8 cellular contexts compared by ENCODE assay signal in genomic region chrX:109537324-109537665, GRCh38. TPM values are rescaled to one million over a fixed set of nuclear protein-coding genes. Genes with fewer than 3 reads are reported as not detected.
DNase-seq lines count a peak whose midpoint lies in the region; ATAC-seq and TF ChIP-seq lines count a peak whose summit lies in the region.

No MANE protein-coding gene starts in this region.

- peaks cover 13% of the 10 kb centered on the region for H3K4me1 ChIP-seq in CD4-positive, alpha-beta memory T cell (ENCODE audit: insufficient read depth, low read length)
- peaks cover 0 to 16% (median 4%) of the 10 kb centered on the region in 9 donors for H3K4me1 ChIP-seq in heart right ventricle

- no peak for DNase-seq in CD4-positive, alpha-beta memory T cell
- DNase-seq in HPDE6-E6E7 (ENCODE audit: extremely low spot score) (peak; percentile 25), heart right ventricle (no peak), retinal pigment epithelial cell (ENCODE audit: low read depth) (peak; percentile 11), NCI-H1694 treated with DMSO at 0.1 percent for 48 hours (lab: John Stamatoyannopoulos, UW) (no peak), 8988T (no peak)

- no peak for TF ChIP-seq CTCF in heart right ventricle (IDR thresholded peaks at IDR 0.05)
- no peak for TF ChIP-seq CTCF in retinal pigment epithelial cell (conservative IDR thresholded peaks at IDR 0.05; ENCODE audit: low read depth, low read length)

- peaks cover 0 to 11% of the 10 kb centered on the region in 2 donors for H3K36me3 Mint-ChIP-seq in CD4-positive, alpha-beta memory T cell
- no peaks in the 10 kb centered on the region for H3K36me3 Mint-ChIP-seq in activated naive CD4-positive, alpha-beta T cell treated with anti-CD3 and anti-CD28 coated beads, Interleukin-2, amount 50 U/mL, for 24 hours

- no peaks in the 10 kb centered on the region for H3K27me3 ChIP-seq in CD4-positive, alpha-beta memory T cell (ENCODE audit: insufficient read depth, low read length)
- H3K27me3 ChIP-seq in heart right ventricle = peaks cover 0 to 4% (median 0%) of the 10 kb centered on the region in 7 donors

- H3K9me3 Mint-ChIP-seq in CD4-positive, alpha-beta memory T cell = peaks cover 0 to 5% (median 0%) of the 10 kb centered on the region in 8 donors
- H3K9me3 Mint-ChIP-seq in activated naive CD4-positive, alpha-beta T cell treated with anti-CD3 and anti-CD28 coated beads, Interleukin-2, amount 50 U/mL, for 24 hours = no peaks in the 10 kb centered on the region

- CTCF ChIA-PET in CD4-positive, alpha-beta memory T cell (lab: Charles Lee; ENCODE audit: partially characterized antibody) = interaction anchor here (0.6 to 1.0 kb wide), 2 partner anchors 319 to 354 kb away, joined by 3 read pairs; no protein-coding TSS in a partner anchor

- peaks cover 3 to 19% (median 12%) of the 10 kb centered on the region in 4 donors for H3K4me1 Mint-ChIP-seq in CD4-positive, alpha-beta memory T cell
- peaks cover 9% of the 10 kb centered on the region for H3K4me1 Mint-ChIP-seq in activated naive CD4-positive, alpha-beta T cell treated with anti-CD3 and anti-CD28 coated beads, Interleukin-2, amount 50 U/mL, for 24 hours

- WGBS in heart right ventricle, 2 donors = 0% methylated on average over 10 of the region's 10 CpGs

- peak in 7 of 8 donors; percentile 35 to 56 (median 44) for ATAC-seq in heart right ventricle
- ATAC-seq in GM19467 (IDR thresholded peaks at IDR 0.05; ENCODE audit: unreplicated experiment) = no peak

- no peaks in the 10 kb centered on the region for H3K9me3 ChIP-seq in CD4-positive, alpha-beta memory T cell (ENCODE audit: control insufficient read depth in 1 of 2, low read length in 2 of 2)
- H3K9me3 ChIP-seq in heart right ventricle = peaks cover 0 to 4% (median 0%) of the 10 kb centered on the region in 11 donors

- H3K4me3 ChIP-seq in CD4-positive, alpha-beta memory T cell (ENCODE audit: low read length in 2 of 2) = peak overlapping the region; percentile 71 to 78
- H3K4me3 ChIP-seq in heart right ventricle (peak overlapping the region; percentile 23 to 75 (median 62)), retinal pigment epithelial cell (ENCODE audit: low read length) (peak overlapping the region; percentile 71)

- no peaks in the 10 kb centered on the region for H3K36me3 ChIP-seq in CD4-positive, alpha-beta memory T cell (ENCODE audit: insufficient read depth, low read length)
- peaks cover 0 to 2% (median 0%) of the 10 kb centered on the region in 9 donors for H3K36me3 ChIP-seq in heart right ventricle

- H3K27me3 Mint-ChIP-seq in CD4-positive, alpha-beta memory T cell = peaks cover 4 to 5% of the 10 kb centered on the region in 2 donors
- H3K27me3 Mint-ChIP-seq in activated naive CD4-positive, alpha-beta T cell treated with anti-CD3 and anti-CD28 coated beads, Interleukin-2, amount 50 U/mL, for 24 hours = peaks cover 6% of the 10 kb centered on the region

- H3K27ac Mint-ChIP-seq in CD4-positive, alpha-beta memory T cell = peak overlapping the region; percentile 92 to 99 (median 98)
- H3K27ac Mint-ChIP-seq in activated naive CD4-positive, alpha-beta T cell treated with anti-CD3 and anti-CD28 coated beads, Interleukin-2, amount 50 U/mL, for 24 hours = peak overlapping the region; percentile 98

- intact Hi-C loops in CD4-positive, alpha-beta memory T cell (cut with micrococcal nuclease) = loop anchor here (5.0 kb wide), 2 partner anchors 465 to 780 kb away; partner anchors contain the start of genes AMMECR1 and TMEM164
- intact Hi-C loops in heart right ventricle (cut with DNase I) = loop anchor here in 1 of 10 donors (5.0 kb wide), 2 partner anchors 85 to 320 kb away; no protein-coding TSS in a partner anchor

- POLR2A ChIA-PET in CD4-positive, alpha-beta memory T cell (lab: Charles Lee; ENCODE audit: partially characterized antibody) = interaction anchor here (0.7 kb wide), 1 partner anchor 781 kb away, joined by 3 read pairs; the partner anchor contains the start of gene AMMECR1

- peak overlapping the region; percentile 87 to 98 (median 95) for H3K4me3 Mint-ChIP-seq in CD4-positive, alpha-beta memory T cell
- peak overlapping the region; percentile 97 for H3K4me3 Mint-ChIP-seq in activated naive CD4-positive, alpha-beta T cell treated with anti-CD3 and anti-CD28 coated beads, Interleukin-2, amount 50 U/mL, for 24 hours

- peak overlapping the region; percentile 78 for H3K27ac ChIP-seq in CD4-positive, alpha-beta memory T cell (ENCODE audit: low read depth, low read length)
- H3K27ac ChIP-seq in heart right ventricle = peak overlapping the region in 9 of 10 donors; percentile 83 to 95 (median 91)

RNA-seq across cellular contexts. Expression of gene NXT2, which starts 0.7 kb away (rescaled TPM):
- 1 to 10 TPM; 6.2 to 6.3 TPM for total RNA-seq in CD4-positive, alpha-beta memory T cell
- 10 to 100 TPM; 14.9 to 27.7 TPM for polyA plus RNA-seq in CD4-positive, alpha-beta memory T cell
- total RNA-seq in heart right ventricle = 1 to 10 TPM; 1.2 to 2.7 (median 1.6) TPM
- polyA plus RNA-seq in heart right ventricle = 1 to 10 TPM; 1.5 to 1.8 TPM

RNA-seq across cellular contexts. Expression of gene GUCY2F, which starts 55.4 kb away (rescaled TPM):
- total RNA-seq in CD4-positive, alpha-beta memory T cell = not detected
- not detected for polyA plus RNA-seq in CD4-positive, alpha-beta memory T cell
- not detected for total RNA-seq in heart right ventricle
- polyA plus RNA-seq in heart right ventricle = not detected

Comparison
In these comparisons a context has a peak if more than half of its experiments do, and no peak if none do; other contexts are left out.
1. DNase-seq: peak in HPDE6-E6E7 (single experiment) and retinal pigment epithelial cell (single experiment); none in CD4-positive, alpha-beta memory T cell (0 of 5), heart right ventricle (0 of 2), NCI-H1694 treated with DMSO at 0.1 percent for 48 hours (single experiment) and 8988T (single experiment).
2. Peak in every context shown above with its lines, with median percentiles within 50 percentile points of each other: H3K4me3 ChIP-seq.